In the genomic region with DNA sequence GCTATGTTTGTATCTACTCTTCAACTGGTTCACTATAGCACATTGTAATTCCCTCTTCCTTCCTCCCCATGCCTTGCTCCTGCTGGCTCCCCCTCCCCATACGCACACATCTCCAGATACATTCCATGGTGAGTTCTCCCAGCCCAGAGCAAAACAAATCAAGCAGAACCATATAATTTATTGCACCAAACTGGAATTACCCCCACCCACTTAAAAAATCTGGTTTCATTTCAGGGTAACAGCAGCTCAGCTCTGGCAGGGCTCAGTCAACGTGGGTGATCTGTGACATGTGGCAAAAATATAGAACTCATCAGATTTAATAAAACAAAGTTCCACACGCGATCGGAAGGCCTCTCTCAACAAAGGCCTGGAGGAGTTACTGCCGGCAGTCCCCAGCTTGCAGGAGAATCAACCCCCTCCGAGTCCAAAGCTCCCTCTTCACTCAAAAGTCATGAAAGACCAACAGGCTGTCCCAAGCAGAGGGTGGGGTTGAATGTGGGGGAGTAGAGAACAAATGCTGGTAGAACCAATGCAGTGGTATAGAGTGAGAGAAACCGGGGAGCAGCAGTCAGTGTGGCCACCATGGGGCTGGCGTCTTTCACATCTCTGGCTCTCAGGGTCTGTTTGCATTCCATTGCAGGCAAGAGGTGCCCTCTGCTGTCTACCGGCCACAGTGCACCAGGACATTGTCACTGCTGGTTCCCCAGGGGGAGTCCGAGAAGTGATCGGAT, we compare ENCODE assay signal across 8 cellular contexts.
DNase-seq lines count a peak whose midpoint lies in the region; ATAC-seq and TF ChIP-seq lines count a peak whose summit lies in the region.

No MANE protein-coding gene starts in this region.

- H3K27ac ChIP-seq in A673 (ENCODE audit: low read depth, low read length, poor library complexity, severe bottlenecking) (peak overlapping the region; percentile 2), RWPE2 (ENCODE audit: poor library complexity, severe bottlenecking) (no peak overlapping the region)

- no peaks in the 10 kb centered on the region for H3K27me3 ChIP-seq in A673 (replicated peaks; ENCODE audit: insufficient read depth, low read depth, low read length, poor library complexity)
- H3K27me3 ChIP-seq in RWPE2 (ENCODE audit: insufficient read depth, poor library complexity, severe bottlenecking), result no peaks in the 10 kb centered on the region

- no peaks in the 10 kb centered on the region for H3K4me1 Mint-ChIP-seq in T-cell

- TF ChIP-seq CTCF in A673 (conservative IDR thresholded peaks at IDR 0.05; ENCODE audit: low read depth, low read length) (peak; percentile 81), GM12875 (IDR thresholded peaks at IDR 0.05; ENCODE audit: borderline replicate concordance, insufficient read depth, low read depth, low read length) (peak; percentile 60), RWPE2 (IDR thresholded peaks at IDR 0.05; ENCODE audit: poor library complexity, severe bottlenecking) (peak; percentile 78), fibroblast of the aortic adventitia (IDR thresholded peaks at IDR 0.05; ENCODE audit: insufficient read depth, low read length) (peak; percentile 49)

- H3K36me3 ChIP-seq in A673 (ENCODE audit: insufficient read depth, low read length, poor library complexity, severe bottlenecking) (no peaks in the 10 kb centered on the region), RWPE2 (ENCODE audit: low read depth) (no peaks in the 10 kb centered on the region)

- CTCF ChIA-PET in A673 (lab: Charles Lee) (interaction anchor here (0.7 kb wide), 1 partner anchor 899 kb away, joined by 3 read pairs; a partner anchor contains a TSS), T-cell (lab: Charles Lee) (no interaction called here)

- intact Hi-C loops in A673 (cut with micrococcal nuclease; ENCODE audit: unreplicated experiment), result loop anchor here (1.0 to 10.0 kb wide), 4 partner anchors 111 to 698 kb away; no protein-coding TSS in a partner anchor

- DNase-seq in A673 (ENCODE audit: low spot score), result peak; percentile 81
- no peak for DNase-seq in RWPE2 (ENCODE audit: low spot score)
- peak; percentile 17 for DNase-seq in fibroblast of the aortic adventitia (ENCODE audit: low read depth)
- peak; percentile 48 for DNase-seq in pons (ENCODE audit: low spot score)
- no peak for DNase-seq in T-cell
- no peak for DNase-seq in SIG-M5 (lab: John Stamatoyannopoulos, UW)

- BruUV-seq in A673 (replicated peaks; lab: Mats Ljungman, UMichigan), result no TSS peak

- peaks cover 0 to 5% (median 0%) of the 10 kb centered on the region in 3 donors for H3K9me3 Mint-ChIP-seq in T-cell

- H3K27me3 Mint-ChIP-seq in T-cell, result peaks cover 0 to 4% of the 10 kb centered on the region in 2 donors

- H3K4me3 Mint-ChIP-seq in T-cell, result no peak overlapping the region

- no peak overlapping the region for H3K27ac Mint-ChIP-seq in T-cell

- H3K4me3 ChIP-seq in A673 (ENCODE audit: low read depth, low read length, poor library complexity, severe bottlenecking) (peak overlapping the region; percentile 4), GM12875 (ENCODE audit: low read depth, low read length) (no peak overlapping the region), RWPE2 (ENCODE audit: severe bottlenecking) (no peak overlapping the region), fibroblast of the aortic adventitia (ENCODE audit: low read depth, low read length) (no peak overlapping the region)

- no peaks in the 10 kb centered on the region for H3K36me3 Mint-ChIP-seq in T-cell

- H3K4me1 ChIP-seq in A673 (ENCODE audit: insufficient read depth, low read length, poor library complexity, severe bottlenecking) (peaks cover 28% of the 10 kb centered on the region), RWPE2 (ENCODE audit: insufficient read depth, poor library complexity, severe bottlenecking) (peaks cover 9% of the 10 kb centered on the region)

- POLR2A ChIA-PET in A673 (lab: Charles Lee; ENCODE audit: low non-redundant PET) (no interaction called here), T-cell (lab: Charles Lee) (no interaction called here)

- ATAC-seq in HG03103 (IDR thresholded peaks at IDR 0.05; ENCODE audit: low read depth, unreplicated experiment) (peak; percentile 67), RWPE2 (ENCODE audit: low read depth) (peak; percentile 92), T-cell (replicated peaks in 1 of 4) (no peak)

- H3K9me3 ChIP-seq in A673 (ENCODE audit: low read depth, low read length, poor library complexity, severe bottlenecking), result no peaks in the 10 kb centered on the region
- H3K9me3 ChIP-seq in RWPE2 (ENCODE audit: severe bottlenecking), result no peaks in the 10 kb centered on the region

Comparison
In these comparisons a context has a peak if more than half of its experiments do, and no peak if none do; other contexts are left out.
1. DNase-seq: peak in A673 (single experiment), fibroblast of the aortic adventitia (single experiment) and pons (single experiment); none in RWPE2 (single experiment), T-cell (0 of 34) and SIG-M5 (single experiment).
2. ATAC-seq: peak in HG03103 (single experiment) and RWPE2 (single experiment); none in T-cell (0 of 4).
3. Peak in every context shown above with its lines, with median percentiles within 50 percentile points of each other: CTCF ChIP-seq.